12 cellular contexts compared by ENCODE assay signal in the genomic region with DNA sequence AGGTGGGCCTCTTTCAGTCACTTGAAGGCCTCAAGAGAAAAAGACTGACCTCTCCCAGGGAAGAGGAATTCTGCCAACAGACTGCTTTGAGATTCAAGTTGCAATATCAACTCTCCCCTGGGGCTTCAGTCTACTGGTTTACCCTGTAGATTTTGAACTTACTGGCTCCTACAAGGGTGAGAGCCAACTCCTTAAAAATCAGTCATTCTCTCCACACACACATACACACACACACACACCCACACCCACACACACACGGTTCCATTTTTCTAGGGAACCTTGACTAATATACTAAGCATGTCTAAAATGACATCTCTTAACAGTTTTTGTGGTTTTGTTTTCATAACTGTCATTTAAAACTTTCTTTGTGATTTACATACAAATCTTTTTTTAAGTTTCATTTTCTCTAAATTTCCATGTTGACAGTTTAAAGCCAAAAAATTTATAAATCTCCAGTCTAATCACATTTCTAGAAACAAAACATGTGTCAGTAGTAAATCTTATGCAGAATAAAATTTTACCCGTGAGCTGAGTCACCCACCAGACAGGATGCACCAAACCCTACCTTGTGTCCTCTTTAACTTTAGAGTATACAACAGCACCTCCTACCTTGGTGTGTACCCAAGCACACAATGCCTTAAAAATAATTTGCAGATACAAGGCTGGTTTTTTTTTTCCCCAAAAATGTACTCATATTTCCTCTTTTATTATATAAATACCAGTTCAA.
DNase-seq lines count a peak whose midpoint lies in the region; ATAC-seq and TF ChIP-seq lines count a peak whose summit lies in the region.
"Had no signal": no experiment of that assay in that cellular context is flagged by ENCODE, and none has a peak within 500 bp of the region (broad histone marks: within the 10 kb centered on the region; RNA-seq: fewer than 3 reads in every experiment).

No MANE protein-coding gene starts in this region.

- no peaks in the 10 kb centered on the region for H3K27me3 Mint-ChIP-seq in stimulated activated naive B cell treated with anti-CD40 and anti-IgM and Interleukin-4, amounts not matched to agents 10 μg/mL and 1 μg/mL and 100 μg/mL, for 72 hours

- no peak overlapping the region for H2AFZ ChIP-seq in PC-3 (ENCODE audit: low read length)

- no peak overlapping the region for H3K9ac ChIP-seq in PC-3 (ENCODE audit: low read length)

- H3K9me2 ChIP-seq in PC-3 (replicated peaks; ENCODE audit: low read length), result no peaks in the 10 kb centered on the region

- no peak overlapping the region for H3K4me2 ChIP-seq in PC-3 (ENCODE audit: low read length)

- no peaks in the 10 kb centered on the region for H3K9me3 ChIP-seq in PC-3 (ENCODE audit: low read length)
- H3K9me3 ChIP-seq: BE2C had no signal

- no peaks in the 10 kb centered on the region for H3K79me2 ChIP-seq in PC-3 (ENCODE audit: low read length)

- no peaks in the 10 kb centered on the region for H3K27me3 ChIP-seq in PC-3 (ENCODE audit: low read length)
- H3K27me3 ChIP-seq: BE2C had no signal

- no peaks in the 10 kb centered on the region for H3F3A ChIP-seq in PC-3 (ENCODE audit: low read length, unreplicated experiment)

- peaks cover 3 to 6% of the 10 kb centered on the region in 2 donors for H3K9me3 Mint-ChIP-seq in stimulated activated naive B cell treated with anti-CD40 and anti-IgM and Interleukin-4, amounts not matched to agents 10 μg/mL and 1 μg/mL and 100 μg/mL, for 72 hours

- CTCF ChIA-PET in PC-3 (lab: Charles Lee), result no interaction called here

- no peak overlapping the region for H3K4me3 Mint-ChIP-seq in stimulated activated naive B cell treated with anti-CD40 and anti-IgM and Interleukin-4, amounts not matched to agents 10 μg/mL and 1 μg/mL and 100 μg/mL, for 72 hours
- H3K4me3 Mint-ChIP-seq: nephron progenitor cell had no signal

- H4K20me1 ChIP-seq in PC-3 (ENCODE audit: low read length), result no peaks in the 10 kb centered on the region

- no peaks in the 10 kb centered on the region for H3K4me1 Mint-ChIP-seq in stimulated activated naive B cell treated with anti-CD40 and anti-IgM and Interleukin-4, amounts not matched to agents 10 μg/mL and 1 μg/mL and 100 μg/mL, for 72 hours

- no peaks in the 10 kb centered on the region for H3K4me1 ChIP-seq in PC-3 (ENCODE audit: insufficient read depth, low read length)
- H3K4me1 ChIP-seq: BE2C had no signal

- no peak overlapping the region for H3K4me3 ChIP-seq in PC-3 (ENCODE audit: low read length)

- no peak overlapping the region for H3K27ac ChIP-seq in PC-3 (ENCODE audit: low read length)

- H3K27ac Mint-ChIP-seq in stimulated activated naive B cell treated with anti-CD40 and anti-IgM and Interleukin-4, amounts not matched to agents 10 μg/mL and 1 μg/mL and 100 μg/mL, for 72 hours, result no peak overlapping the region

- BruUV-seq in PC-3 (replicated peaks; lab: Mats Ljungman, UMichigan), result no TSS peak

- DNase-seq in activated naive CD4-positive, alpha-beta T cell treated with Interleukin-2 at 50 U/mL for 16 hours, result peak; percentile 43
- no peak for DNase-seq in activated naive CD4-positive, alpha-beta T cell (lab: John Stamatoyannopoulos, UW)
- DNase-seq in PC-3 (peak; percentile 32), dedifferentiated amniotic fluid mesenchymal stem cell (ENCODE audit: extremely low spot score) (peak; percentile 48), NCI-H2227 treated with DMSO at 0.1 percent for 48 hours (lab: John Stamatoyannopoulos, UW) (no peak)
- DNase-seq in stimulated activated naive B cell treated with anti-CD40 and anti-IgM and Interleukin-4, amounts not matched to agents 10 μg/mL and 1 μg/mL and 100 μg/mL, for 72 hours, result no peak
- DNase-seq: BE2C, dermis blood vessel endothelial cell, nephron progenitor cell, SHP77 treated with DMSO at 0.1 percent for 48 hours had no signal

- POLR2A ChIA-PET in PC-3 (lab: Charles Lee; ENCODE audit: unreplicated experiment), result no interaction called here

- peak; percentile 28; the same call in 1 of the 2 replicates for TF ChIP-seq CTCF in PC-3 (conservative IDR thresholded peaks at IDR 0.05; ENCODE audit: low read depth, low read length)

- no peak for ATAC-seq in PC-3
- ATAC-seq in stimulated activated naive B cell treated with anti-CD40 and anti-IgM and Interleukin-4, amounts not matched to agents 10 μg/mL and 1 μg/mL and 100 μg/mL, for 72 hours (replicated peaks), result peak; percentile 70 to 84
- no peak for ATAC-seq in GM21529 (IDR thresholded peaks at IDR 0.05; ENCODE audit: unreplicated experiment)
- ATAC-seq in HG03159 (IDR thresholded peaks at IDR 0.05; ENCODE audit: unreplicated experiment), result no peak

- intact Hi-C loops in PC-3 (cut with micrococcal nuclease), result no loop called here

- no peaks in the 10 kb centered on the region for H3K36me3 Mint-ChIP-seq in stimulated activated naive B cell treated with anti-CD40 and anti-IgM and Interleukin-4, amounts not matched to agents 10 μg/mL and 1 μg/mL and 100 μg/mL, for 72 hours

- no peaks in the 10 kb centered on the region for H3K36me3 ChIP-seq in PC-3 (ENCODE audit: low read depth, low read length)
- H3K36me3 ChIP-seq: BE2C had no signal

Comparison
In these comparisons a context has a peak if more than half of its experiments do, and no peak if none do; other contexts are left out.
1. DNase-seq: peak in activated naive CD4-positive, alpha-beta T cell treated with Interleukin-2 at 50 U/mL for 16 hours (single experiment), PC-3 (single experiment) and dedifferentiated amniotic fluid mesenchymal stem cell (single experiment); none in activated naive CD4-positive, alpha-beta T cell (0 of 4), stimulated activated naive B cell treated with anti-CD40 and anti-IgM and Interleukin-4, amounts not matched to agents 10 μg/mL and 1 μg/mL and 100 μg/mL, for 72 hours (single experiment) and NCI-H2227 treated with DMSO at 0.1 percent for 48 hours (single experiment).
2. ATAC-seq: peak in stimulated activated naive B cell treated with anti-CD40 and anti-IgM and Interleukin-4, amounts not matched to agents 10 μg/mL and 1 μg/mL and 100 μg/mL, for 72 hours (2 of 2); none in PC-3 (single experiment), GM21529 (single experiment) and HG03159 (single experiment).